ENCODE assay signal across 24 cellular contexts in genomic region chr4:176690716-176691115, GRCh38.
"Had no signal": no experiment of that assay in that cellular context is flagged by ENCODE, and none has a peak within 500 bp of the region (broad histone marks: within the 10 kb centered on the region; RNA-seq: fewer than 3 reads in every experiment).

No MANE protein-coding gene starts in this region.

- ATAC-seq: effector memory CD8-positive, alpha-beta T cell; esophagus mucosa; gastrocnemius medialis; heart right ventricle; left cardiac atrium; left lung; left ventricle myocardium superior; lower lobe of right lung; mucosa of descending colon had no signal

- H3K36me3 ChIP-seq: colonic mucosa, esophagus squamous epithelium, gastrocnemius medialis, left lung, lower lobe of right lung had no signal

- H3K27ac ChIP-seq: colonic mucosa, epithelial cell of prostate, esophagus squamous epithelium, gastrocnemius medialis, heart right ventricle, left lung, lower lobe of right lung had no signal

- H3K9me3 Mint-ChIP-seq: dendritic cell treated with granulocyte-macrophage colony-stimulating factor and Interleukin-4, amounts not matched to agents 40 ng/mL and 50 ng/mL, for 4 days had no signal

- H3K36me3 Mint-ChIP-seq: mesothelial cell of epicardium had no signal

- H3K4me3 Mint-ChIP-seq: dendritic cell treated with granulocyte-macrophage colony-stimulating factor and Interleukin-4, amounts not matched to agents 40 ng/mL and 50 ng/mL, for 4 days; effector memory CD8-positive, alpha-beta T cell; mesothelial cell of epicardium had no signal

- H3K27ac Mint-ChIP-seq: dendritic cell treated with granulocyte-macrophage colony-stimulating factor and Interleukin-4, amounts not matched to agents 40 ng/mL and 50 ng/mL, for 4 days; effector memory CD8-positive, alpha-beta T cell; endodermal cell; mesothelial cell of epicardium had no signal

- H3K9me3 ChIP-seq: colonic mucosa, esophagus squamous epithelium, gastrocnemius medialis, heart right ventricle, lower lobe of right lung, mucosa of descending colon had no signal

- H3K27me3 ChIP-seq: colonic mucosa, esophagus squamous epithelium, gastrocnemius medialis, heart right ventricle, left lung had no signal

- H3K4me1 Mint-ChIP-seq: endodermal cell, mesothelial cell of epicardium had no signal

- DNase-seq: colonic mucosa; cortex of kidney; effector CD8-positive, alpha-beta T cell; effector memory CD8-positive, alpha-beta T cell; endodermal cell; erythroblast; esophagus squamous epithelium; foreskin fibroblast; foreskin melanocyte; gastrocnemius medialis; glutamatergic neuron; head of caudate nucleus; heart right ventricle; hippocampal formation; left cardiac atrium; left lung; left ventricle myocardium superior; lower lobe of right lung; mesenchymal stem cell; mucosa of descending colon had no signal

- H3K4me3 ChIP-seq: colonic mucosa, esophagus squamous epithelium, gastrocnemius medialis, heart right ventricle, left lung, lower lobe of right lung, mucosa of descending colon had no signal

- H3K27me3 Mint-ChIP-seq: dendritic cell treated with granulocyte-macrophage colony-stimulating factor and Interleukin-4, amounts not matched to agents 40 ng/mL and 50 ng/mL, for 4 days; effector memory CD8-positive, alpha-beta T cell had no signal

- H3K4me1 ChIP-seq: colonic mucosa, esophagus squamous epithelium, gastrocnemius medialis, heart right ventricle, left lung, lower lobe of right lung had no signal
